Comparison of ENCODE assay signal across 20 cellular contexts in genomic region chr17:36717088-36717487, GRCh38.
DNase-seq lines count a peak whose midpoint lies in the region; ATAC-seq, FAIRE-seq and TF ChIP-seq lines count a peak whose summit lies in the region.
"Had no signal": no experiment of that assay in that cellular context is flagged by ENCODE, and none has a peak within 500 bp of the region (broad histone marks: within the 10 kb centered on the region; RNA-seq: fewer than 3 reads in every experiment).

No MANE protein-coding gene starts in this region.

- no peak overlapping the region for H3K27ac Mint-ChIP-seq in stimulated activated memory B cell treated with anti-CD40 and anti-IgM and Interleukin-4, amounts not matched to agents 10 μg/mL and 1 μg/mL and 100 μg/mL, for 72 hours
- H3K27ac Mint-ChIP-seq: CD4-positive, alpha-beta memory T cell had no signal

- no peak for FAIRE-seq in RCC 7860 (lab: Jason Lieb, UNC)
- FAIRE-seq: GM12878, GM19239 had no signal

- H3K4me3 Mint-ChIP-seq in stimulated activated memory B cell treated with anti-CD40 and anti-IgM and Interleukin-4, amounts not matched to agents 10 μg/mL and 1 μg/mL and 100 μg/mL, for 72 hours = no peak overlapping the region
- H3K4me3 Mint-ChIP-seq: CD4-positive, alpha-beta memory T cell had no signal

- H3K36me3 Mint-ChIP-seq in stimulated activated memory B cell treated with anti-CD40 and anti-IgM and Interleukin-4, amounts not matched to agents 10 μg/mL and 1 μg/mL and 100 μg/mL, for 72 hours = no peaks in the 10 kb centered on the region
- H3K36me3 Mint-ChIP-seq: CD4-positive, alpha-beta memory T cell had no signal

- ATAC-seq in stimulated activated memory B cell treated with anti-CD40 and anti-IgM and Interleukin-4, amounts not matched to agents 10 μg/mL and 1 μg/mL and 100 μg/mL, for 72 hours = no peak
- ATAC-seq in HG02759 (IDR thresholded peaks at IDR 0.05; ENCODE audit: unreplicated experiment) = no peak
- ATAC-seq: GM12878 had no signal

- peaks cover 23% of the 10 kb centered on the region for H3K27me3 Mint-ChIP-seq in stimulated activated memory B cell treated with anti-CD40 and anti-IgM and Interleukin-4, amounts not matched to agents 10 μg/mL and 1 μg/mL and 100 μg/mL, for 72 hours

- H3K4me1 Mint-ChIP-seq in stimulated activated memory B cell treated with anti-CD40 and anti-IgM and Interleukin-4, amounts not matched to agents 10 μg/mL and 1 μg/mL and 100 μg/mL, for 72 hours = peaks cover 18% of the 10 kb centered on the region

- no peaks in the 10 kb centered on the region for H3K36me3 ChIP-seq in kidney epithelial cell (ENCODE audit: control insufficient read depth, insufficient read depth, low read length)

- no peak overlapping the region for H3K4me3 ChIP-seq in kidney epithelial cell (ENCODE audit: low read depth, low read length)
- H3K4me3 ChIP-seq: GM12878 had no signal

- H3K27me3 ChIP-seq in kidney epithelial cell (ENCODE audit: control insufficient read depth, insufficient read depth, low read length) = no peaks in the 10 kb centered on the region

- TF ChIP-seq CTCF in kidney epithelial cell (IDR thresholded peaks at IDR 0.05; ENCODE audit: insufficient read depth, low read length, poor library complexity, severe bottlenecking) (no peak), GM20000 (IDR thresholded peaks at IDR 0.05; ENCODE audit: extremely low read depth, missing control alignments) (no peak)

- H3K9me3 Mint-ChIP-seq in stimulated activated memory B cell treated with anti-CD40 and anti-IgM and Interleukin-4, amounts not matched to agents 10 μg/mL and 1 μg/mL and 100 μg/mL, for 72 hours = peaks cover 7% of the 10 kb centered on the region
- H3K9me3 Mint-ChIP-seq: CD4-positive, alpha-beta memory T cell had no signal

- peak; percentile 37 for DNase-seq in H4 (ENCODE audit: low spot score)
- peak; percentile 68 for DNase-seq in RCC 7860 (ENCODE audit: low spot score)
- peak; percentile 50 for DNase-seq in kidney epithelial cell (ENCODE audit: low read depth)
- peak; percentile 16 for DNase-seq in renal cortical epithelial cell (ENCODE audit: low read depth)
- no peak for DNase-seq in GM20000 (ENCODE audit: low spot score)
- DNase-seq in activated gamma-delta T cell (lab: John Stamatoyannopoulos, UW) = no peak
- DNase-seq: C1 segment of cervical spinal cord; CD4-positive, alpha-beta memory T cell; COR-L47; DMS153; DND-41; EL; GDM1; GOT3; H7; HCEC 1CT had no signal

Comparison
In these comparisons a context has a peak if more than half of its experiments do, and no peak if none do; other contexts are left out.
1. DNase-seq: peak in H4 (single experiment), RCC 7860 (single experiment), kidney epithelial cell (single experiment) and renal cortical epithelial cell (single experiment); none in GM20000 (single experiment) and activated gamma-delta T cell (single experiment).